In genomic region chr17:43360739-43361498, GRCh38 we compare ENCODE assay signal across 1 cellular context.
A peak's percentile ranks its signal among the peaks of the same experiment; 100 is the strongest.
TF ChIP-seq lines count a peak whose summit lies in the region.

No MANE protein-coding gene starts in this region.

TF ChIP-seq in HepG2, 621 proteins besides CTCF, POLR2A, EP300 and RAD21 (continued from another document and continues in another):
- TF ChIP-seq, protein P1, sequence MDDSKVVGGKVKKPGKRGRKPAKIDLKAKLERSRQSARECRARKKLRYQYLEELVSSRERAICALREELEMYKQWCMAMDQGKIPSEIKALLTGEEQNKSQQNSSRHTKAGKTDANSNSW (CRISPR knock-in tag; IDR thresholded peaks at IDR 0.05; ENCODE audit: borderline replicate concordance), result peak; percentile 71; the same call in 1 of the 2 replicates
- TF ChIP-seq HMG20B (CRISPR knock-in tag; conservative IDR thresholded peaks at IDR 0.05) (peak; percentile 70), ADNP (CRISPR knock-in tag; IDR thresholded peaks at IDR 0.05) (no peak), MAFF (IDR thresholded peaks at IDR 0.05; ENCODE audit: low read depth, low read length) (0 out of 2 replicates have a peak, but pooled peaks have one; percentile 15), KLF9 (CRISPR knock-in tag; IDR thresholded peaks at IDR 0.05; ENCODE audit: low read depth) (peak; percentile 82), THAP9 (CRISPR knock-in tag; IDR thresholded peaks at IDR 0.05; ENCODE audit: borderline replicate concordance) (peak; percentile 85), POLR2G (IDR thresholded peaks at IDR 0.05; ENCODE audit: low read depth, low read length) (peak; percentile 100), ZNF749 (CRISPR knock-in tag; IDR thresholded peaks at IDR 0.05; ENCODE audit: borderline replicate concordance) (peak; percentile 97), NR2F2 (IDR thresholded peaks at IDR 0.05; ENCODE audit: borderline replicate concordance, low read depth) (peak; percentile 87), GABPA (IDR thresholded peaks at IDR 0.05; ENCODE audit: low read depth, low read length) (no peak), GABPA (CRISPR knock-in tag; IDR thresholded peaks at IDR 0.05; ENCODE audit: low read depth) (peak; percentile 57), CENPT (CRISPR knock-in tag; IDR thresholded peaks at IDR 0.05; ENCODE audit: low read depth) (peak; percentile 98), ZNF350 (CRISPR knock-in tag; IDR thresholded peaks at IDR 0.05; ENCODE audit: borderline replicate concordance, low read depth) (peak; percentile 96; the same call in 1 of the 2 replicates), ZZZ3 (CRISPR knock-in tag; IDR thresholded peaks at IDR 0.05; ENCODE audit: borderline replicate concordance) (peak; percentile 39; the same call in 1 of the 2 replicates), ZNF576 (CRISPR knock-in tag; IDR thresholded peaks at IDR 0.05) (no peak), ZNF543 (CRISPR knock-in tag; IDR thresholded peaks at IDR 0.05) (peak; percentile 80), MEIS2 (CRISPR knock-in tag; IDR thresholded peaks at IDR 0.05) (peak; percentile 83; the same call in 1 of the 2 replicates), ZBTB40 (IDR thresholded peaks at IDR 0.05) (no peak), ZBTB40 (CRISPR knock-in tag; IDR thresholded peaks at IDR 0.05) (peak; percentile 70; the same call in 1 of the 2 replicates), TOE1 (CRISPR knock-in tag; IDR thresholded peaks at IDR 0.05) (peak; percentile 99), SRSF4 (IDR thresholded peaks at IDR 0.05; ENCODE audit: low read depth, low read length, poor library complexity, severe bottlenecking) (no peak), TOPORS (CRISPR knock-in tag; IDR thresholded peaks at IDR 0.05) (peak; percentile 99), IRF2 (CRISPR knock-in tag; IDR thresholded peaks at IDR 0.05) (peak; percentile 99)
- TF ChIP-seq, protein P2, sequence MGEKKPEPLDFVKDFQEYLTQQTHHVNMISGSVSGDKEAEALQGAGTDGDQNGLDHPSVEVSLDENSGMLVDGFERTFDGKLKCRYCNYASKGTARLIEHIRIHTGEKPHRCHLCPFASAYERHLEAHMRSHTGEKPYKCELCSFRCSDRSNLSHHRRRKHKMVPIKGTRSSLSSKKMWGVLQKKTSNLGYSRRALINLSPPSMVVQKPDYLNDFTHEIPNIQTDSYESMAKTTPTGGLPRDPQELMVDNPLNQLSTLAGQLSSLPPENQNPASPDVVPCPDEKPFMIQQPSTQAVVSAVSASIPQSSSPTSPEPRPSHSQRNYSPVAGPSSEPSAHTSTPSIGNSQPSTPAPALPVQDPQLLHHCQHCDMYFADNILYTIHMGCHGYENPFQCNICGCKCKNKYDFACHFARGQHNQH (CRISPR knock-in tag; IDR thresholded peaks at IDR 0.05), result peak; percentile 99
- TF ChIP-seq, protein P3, sequence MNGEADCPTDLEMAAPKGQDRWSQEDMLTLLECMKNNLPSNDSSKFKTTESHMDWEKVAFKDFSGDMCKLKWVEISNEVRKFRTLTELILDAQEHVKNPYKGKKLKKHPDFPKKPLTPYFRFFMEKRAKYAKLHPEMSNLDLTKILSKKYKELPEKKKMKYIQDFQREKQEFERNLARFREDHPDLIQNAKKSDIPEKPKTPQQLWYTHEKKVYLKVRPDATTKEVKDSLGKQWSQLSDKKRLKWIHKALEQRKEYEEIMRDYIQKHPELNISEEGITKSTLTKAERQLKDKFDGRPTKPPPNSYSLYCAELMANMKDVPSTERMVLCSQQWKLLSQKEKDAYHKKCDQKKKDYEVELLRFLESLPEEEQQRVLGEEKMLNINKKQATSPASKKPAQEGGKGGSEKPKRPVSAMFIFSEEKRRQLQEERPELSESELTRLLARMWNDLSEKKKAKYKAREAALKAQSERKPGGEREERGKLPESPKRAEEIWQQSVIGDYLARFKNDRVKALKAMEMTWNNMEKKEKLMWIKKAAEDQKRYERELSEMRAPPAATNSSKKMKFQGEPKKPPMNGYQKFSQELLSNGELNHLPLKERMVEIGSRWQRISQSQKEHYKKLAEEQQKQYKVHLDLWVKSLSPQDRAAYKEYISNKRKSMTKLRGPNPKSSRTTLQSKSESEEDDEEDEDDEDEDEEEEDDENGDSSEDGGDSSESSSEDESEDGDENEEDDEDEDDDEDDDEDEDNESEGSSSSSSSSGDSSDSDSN (CRISPR knock-in tag; IDR thresholded peaks at IDR 0.05), result peak; percentile 86
- TF ChIP-seq, protein P4, sequence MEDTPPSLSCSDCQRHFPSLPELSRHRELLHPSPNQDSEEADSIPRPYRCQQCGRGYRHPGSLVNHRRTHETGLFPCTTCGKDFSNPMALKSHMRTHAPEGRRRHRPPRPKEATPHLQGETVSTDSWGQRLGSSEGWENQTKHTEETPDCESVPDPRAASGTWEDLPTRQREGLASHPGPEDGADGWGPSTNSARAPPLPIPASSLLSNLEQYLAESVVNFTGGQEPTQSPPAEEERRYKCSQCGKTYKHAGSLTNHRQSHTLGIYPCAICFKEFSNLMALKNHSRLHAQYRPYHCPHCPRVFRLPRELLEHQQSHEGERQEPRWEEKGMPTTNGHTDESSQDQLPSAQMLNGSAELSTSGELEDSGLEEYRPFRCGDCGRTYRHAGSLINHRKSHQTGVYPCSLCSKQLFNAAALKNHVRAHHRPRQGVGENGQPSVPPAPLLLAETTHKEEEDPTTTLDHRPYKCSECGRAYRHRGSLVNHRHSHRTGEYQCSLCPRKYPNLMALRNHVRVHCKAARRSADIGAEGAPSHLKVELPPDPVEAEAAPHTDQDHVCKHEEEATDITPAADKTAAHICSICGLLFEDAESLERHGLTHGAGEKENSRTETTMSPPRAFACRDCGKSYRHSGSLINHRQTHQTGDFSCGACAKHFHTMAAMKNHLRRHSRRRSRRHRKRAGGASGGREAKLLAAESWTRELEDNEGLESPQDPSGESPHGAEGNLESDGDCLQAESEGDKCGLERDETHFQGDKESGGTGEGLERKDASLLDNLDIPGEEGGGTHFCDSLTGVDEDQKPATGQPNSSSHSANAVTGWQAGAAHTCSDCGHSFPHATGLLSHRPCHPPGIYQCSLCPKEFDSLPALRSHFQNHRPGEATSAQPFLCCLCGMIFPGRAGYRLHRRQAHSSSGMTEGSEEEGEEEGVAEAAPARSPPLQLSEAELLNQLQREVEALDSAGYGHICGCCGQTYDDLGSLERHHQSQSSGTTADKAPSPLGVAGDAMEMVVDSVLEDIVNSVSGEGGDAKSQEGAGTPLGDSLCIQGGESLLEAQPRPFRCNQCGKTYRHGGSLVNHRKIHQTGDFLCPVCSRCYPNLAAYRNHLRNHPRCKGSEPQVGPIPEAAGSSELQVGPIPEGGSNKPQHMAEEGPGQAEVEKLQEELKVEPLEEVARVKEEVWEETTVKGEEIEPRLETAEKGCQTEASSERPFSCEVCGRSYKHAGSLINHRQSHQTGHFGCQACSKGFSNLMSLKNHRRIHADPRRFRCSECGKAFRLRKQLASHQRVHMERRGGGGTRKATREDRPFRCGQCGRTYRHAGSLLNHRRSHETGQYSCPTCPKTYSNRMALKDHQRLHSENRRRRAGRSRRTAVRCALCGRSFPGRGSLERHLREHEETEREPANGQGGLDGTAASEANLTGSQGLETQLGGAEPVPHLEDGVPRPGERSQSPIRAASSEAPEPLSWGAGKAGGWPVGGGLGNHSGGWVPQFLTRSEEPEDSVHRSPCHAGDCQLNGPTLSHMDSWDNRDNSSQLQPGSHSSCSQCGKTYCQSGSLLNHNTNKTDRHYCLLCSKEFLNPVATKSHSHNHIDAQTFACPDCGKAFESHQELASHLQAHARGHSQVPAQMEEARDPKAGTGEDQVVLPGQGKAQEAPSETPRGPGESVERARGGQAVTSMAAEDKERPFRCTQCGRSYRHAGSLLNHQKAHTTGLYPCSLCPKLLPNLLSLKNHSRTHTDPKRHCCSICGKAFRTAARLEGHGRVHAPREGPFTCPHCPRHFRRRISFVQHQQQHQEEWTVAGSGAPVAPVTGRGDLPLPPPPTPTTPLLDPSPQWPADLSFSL (CRISPR knock-in tag; IDR thresholded peaks at IDR 0.05), result peak; percentile 82
- TF ChIP-seq, protein P5, sequence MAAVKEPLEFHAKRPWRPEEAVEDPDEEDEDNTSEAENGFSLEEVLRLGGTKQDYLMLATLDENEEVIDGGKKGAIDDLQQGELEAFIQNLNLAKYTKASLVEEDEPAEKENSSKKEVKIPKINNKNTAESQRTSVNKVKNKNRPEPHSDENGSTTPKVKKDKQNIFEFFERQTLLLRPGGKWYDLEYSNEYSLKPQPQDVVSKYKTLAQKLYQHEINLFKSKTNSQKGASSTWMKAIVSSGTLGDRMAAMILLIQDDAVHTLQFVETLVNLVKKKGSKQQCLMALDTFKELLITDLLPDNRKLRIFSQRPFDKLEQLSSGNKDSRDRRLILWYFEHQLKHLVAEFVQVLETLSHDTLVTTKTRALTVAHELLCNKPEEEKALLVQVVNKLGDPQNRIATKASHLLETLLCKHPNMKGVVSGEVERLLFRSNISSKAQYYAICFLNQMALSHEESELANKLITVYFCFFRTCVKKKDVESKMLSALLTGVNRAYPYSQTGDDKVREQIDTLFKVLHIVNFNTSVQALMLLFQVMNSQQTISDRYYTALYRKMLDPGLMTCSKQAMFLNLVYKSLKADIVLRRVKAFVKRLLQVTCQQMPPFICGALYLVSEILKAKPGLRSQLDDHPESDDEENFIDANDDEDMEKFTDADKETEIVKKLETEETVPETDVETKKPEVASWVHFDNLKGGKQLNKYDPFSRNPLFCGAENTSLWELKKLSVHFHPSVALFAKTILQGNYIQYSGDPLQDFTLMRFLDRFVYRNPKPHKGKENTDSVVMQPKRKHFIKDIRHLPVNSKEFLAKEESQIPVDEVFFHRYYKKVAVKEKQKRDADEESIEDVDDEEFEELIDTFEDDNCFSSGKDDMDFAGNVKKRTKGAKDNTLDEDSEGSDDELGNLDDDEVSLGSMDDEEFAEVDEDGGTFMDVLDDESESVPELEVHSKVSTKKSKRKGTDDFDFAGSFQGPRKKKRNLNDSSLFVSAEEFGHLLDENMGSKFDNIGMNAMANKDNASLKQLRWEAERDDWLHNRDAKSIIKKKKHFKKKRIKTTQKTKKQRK (IDR thresholded peaks at IDR 0.05; ENCODE audit: low read length), result peak; percentile 64; the same call in 1 of the 2 replicates
